ENCODE assay signal across 15 cellular contexts in the genomic region with DNA sequence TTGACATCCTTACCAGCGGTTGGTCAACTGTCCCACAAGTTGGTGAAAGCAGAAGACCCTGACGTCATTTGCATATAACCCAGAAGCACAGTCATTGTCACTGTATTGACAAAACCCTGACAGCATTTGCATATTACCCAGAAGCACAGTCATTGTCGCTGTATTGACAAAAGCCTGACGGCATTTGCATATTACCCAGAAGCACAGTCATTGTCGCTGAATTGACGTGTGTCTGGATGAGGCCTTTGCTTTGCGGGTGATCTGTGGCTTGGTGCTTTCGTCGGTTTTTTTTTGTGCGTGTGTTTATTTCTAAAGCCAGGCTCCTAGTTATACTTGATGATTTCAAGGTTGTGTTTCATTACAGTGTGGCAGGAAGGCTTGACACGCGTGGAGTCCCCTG.
DNase-seq lines count a peak whose midpoint lies in the region; ATAC-seq and TF ChIP-seq lines count a peak whose summit lies in the region.
"Had no signal": no experiment of that assay in that cellular context is flagged by ENCODE, and none has a peak within 500 bp of the region (broad histone marks: within the 10 kb centered on the region; RNA-seq: fewer than 3 reads in every experiment).

No MANE protein-coding gene starts in this region.

- no peaks in the 10 kb centered on the region; a peak in 1 of 22 replicates for H4K20me1 ChIP-seq in BLaER1 treated with 17β-estradiol and CSF1 and Interleukin-3, amounts not matched to agents 10 nM and 100 nM

- H3K27me3 ChIP-seq in BLaER1 treated with 17β-estradiol and CSF1 and Interleukin-3, amounts not matched to agents 10 nM and 100 nM: no peaks in the 10 kb centered on the region
- H3K27me3 ChIP-seq: BE2C had no signal

- peak; percentile 12 for DNase-seq in NAMALWA (ENCODE audit: low spot score)
- DNase-seq in ureter (ENCODE audit: low spot score): no peak
- DNase-seq in left lobe of liver (ENCODE audit: low spot score): no peak
- DNase-seq: ACHN; BE2C; CD4-positive, alpha-beta memory T cell; DMS153; DMS79; GDM1; H9 had no signal

- H3K9me3 Mint-ChIP-seq in brain: peaks cover 0 to 6% (median 0%) of the 10 kb centered on the region in 5 experiments

- TF ChIP-seq CTCF in brain (conservative IDR thresholded peaks at IDR 0.05): no peak

- peak overlapping the region in 7 of 11 experiments; percentile 20 to 64 (median 44); a peak in 12 of 22 replicates for H3K4me2 ChIP-seq in BLaER1 treated with 17β-estradiol and CSF1 and Interleukin-3, amounts not matched to agents 10 nM and 100 nM

- H3K36me3 ChIP-seq in BLaER1 treated with 17β-estradiol and CSF1 and Interleukin-3, amounts not matched to agents 10 nM and 100 nM: no peaks in the 10 kb centered on the region
- H3K36me3 ChIP-seq: BE2C had no signal

- H3K4me1 Mint-ChIP-seq in brain: peaks cover 22% of the 10 kb centered on the region
- H3K4me1 Mint-ChIP-seq: CD14-positive monocyte; CD4-positive, alpha-beta memory T cell; IgD-negative memory B cell had no signal

- no peak for ATAC-seq in left lobe of liver
- no peak for ATAC-seq in GM21526 (IDR thresholded peaks at IDR 0.05; ENCODE audit: low FRiP score, unreplicated experiment)

- H3K9me3 ChIP-seq in BLaER1 treated with 17β-estradiol and CSF1 and Interleukin-3, amounts not matched to agents 10 nM and 100 nM (replicated peaks in 1 of 11): peaks cover 0 to 11% (median 0%) of the 10 kb centered on the region in 11 experiments; a peak in 4 of 22 replicates

- no peaks in the 10 kb centered on the region for H3K36me3 Mint-ChIP-seq in brain
- H3K36me3 Mint-ChIP-seq: CD14-positive monocyte; CD4-positive, alpha-beta memory T cell; IgD-negative memory B cell had no signal

- H3K4me3 ChIP-seq in BLaER1 treated with 17β-estradiol and CSF1 and Interleukin-3, amounts not matched to agents 10 nM and 100 nM: no peak overlapping the region

- H3K27ac Mint-ChIP-seq in brain: peak overlapping the region in 4 of 5 experiments; percentile 5 to 89 (median 58)
- H3K27ac Mint-ChIP-seq: CD14-positive monocyte; CD4-positive, alpha-beta memory T cell; H9; IgD-negative memory B cell had no signal

- no peak overlapping the region for H3K27ac ChIP-seq in BLaER1 treated with 17β-estradiol and CSF1 and Interleukin-3, amounts not matched to agents 10 nM and 100 nM

- no peak overlapping the region for H3K9ac ChIP-seq in BLaER1 treated with 17β-estradiol and CSF1 and Interleukin-3, amounts not matched to agents 10 nM and 100 nM

- H3K4me3 Mint-ChIP-seq in brain: no peak overlapping the region
- H3K4me3 Mint-ChIP-seq: CD14-positive monocyte; CD4-positive, alpha-beta memory T cell; H9; IgD-negative memory B cell had no signal

- peaks cover 3% of the 10 kb centered on the region for H3K27me3 Mint-ChIP-seq in brain
- H3K27me3 Mint-ChIP-seq: IgD-negative memory B cell had no signal

- peaks cover 0 to 52% (median 34%) of the 10 kb centered on the region in 10 experiments; a peak in 18 of 20 replicates for H3K4me1 ChIP-seq in BLaER1 treated with 17β-estradiol and CSF1 and Interleukin-3, amounts not matched to agents 10 nM and 100 nM
- H3K4me1 ChIP-seq: BE2C had no signal
